Comparison of ENCODE assay signal across 20 cellular contexts in the genomic region with DNA sequence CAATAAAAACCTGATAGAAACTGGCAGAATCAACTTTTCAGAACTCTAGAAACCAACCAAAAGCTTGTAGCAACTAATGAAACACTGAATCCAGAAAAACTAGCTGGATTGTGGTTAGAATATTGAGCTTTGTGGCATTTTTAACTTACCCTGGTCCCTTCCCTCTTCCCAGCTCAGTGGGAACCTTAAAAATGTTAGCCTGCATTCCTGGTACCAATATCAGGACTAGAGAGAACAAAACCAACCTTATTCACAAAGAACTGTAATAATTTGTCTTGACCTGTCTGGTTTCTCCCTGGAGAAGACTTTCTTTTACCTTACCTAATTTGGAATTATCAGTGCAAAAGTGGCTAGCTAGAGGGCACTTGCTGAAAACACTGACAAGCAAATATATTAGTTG. TPM values are rescaled to one million over a fixed set of nuclear protein-coding genes. Genes with fewer than 3 reads are reported as not detected.
"Had no signal": no experiment of that assay in that cellular context is flagged by ENCODE, and none has a peak within 500 bp of the region (broad histone marks: within the 10 kb centered on the region; RNA-seq: fewer than 3 reads in every experiment).

No MANE protein-coding gene starts in this region.

- H3K36me3 Mint-ChIP-seq: activated naive CD8-positive, alpha-beta T cell treated with anti-CD3 and anti-CD28 coated beads for 36 hours; stimulated activated memory B cell treated with anti-CD40 and anti-IgM and Interleukin-4, amounts not matched to agents 10 μg/mL and 1 μg/mL and 100 μg/mL, for 72 hours had no signal

- H3K27me3 ChIP-seq: dorsolateral prefrontal cortex, hepatocyte, thyroid gland had no signal

- DNase-seq: activated CD4-positive, alpha-beta memory T cell treated with anti-CD3 and anti-CD28 coated beads, Interleukin-2, amount 10 ng/mL, durations not matched to agents 7 days and 5 days; activated CD4-positive, alpha-beta T cell treated with anti-CD3 and anti-CD28 coated beads for 4 hours; activated effector memory CD4-positive, alpha-beta T cell treated with anti-CD3 and anti-CD28 coated beads, Interleukin-2, amount 50 U/mL, for 16 hours; activated naive CD8-positive, alpha-beta T cell treated with anti-CD3 and anti-CD28 coated beads for 36 hours; activated T-cell treated with anti-CD3 and anti-CD28 coated beads, Interleukin-2, amount 50 U/mL, for 4 hours; dorsolateral prefrontal cortex; kidney; left ventricle myocardium superior; nucleus accumbens; posterior cingulate gyrus; retina; stimulated activated CD4-positive, alpha-beta T cell treated with anti-CD3 and anti-CD28 coated beads, Interleukin-2, amount 100 ng/mL, for 48 hours; T-helper 17 cell; thyroid gland had no signal

- H3K9me3 Mint-ChIP-seq: activated CD4-positive, alpha-beta memory T cell treated with anti-CD3 and anti-CD28 coated beads, Interleukin-2, amount 10 ng/mL, durations not matched to agents 7 days and 5 days; activated naive CD8-positive, alpha-beta T cell treated with anti-CD3 and anti-CD28 coated beads for 36 hours; activated T-cell treated with anti-CD3 and anti-CD28 coated beads, Interleukin-2, amount 50 U/mL, for 4 hours had no signal

- H3K27ac ChIP-seq: hepatocyte had no signal

- H3K27ac Mint-ChIP-seq: activated CD4-positive, alpha-beta memory T cell treated with anti-CD3 and anti-CD28 coated beads, Interleukin-2, amount 10 ng/mL, durations not matched to agents 7 days and 5 days; activated naive CD8-positive, alpha-beta T cell treated with anti-CD3 and anti-CD28 coated beads for 36 hours; nephron; stimulated activated memory B cell treated with anti-CD40 and anti-IgM and Interleukin-4, amounts not matched to agents 10 μg/mL and 1 μg/mL and 100 μg/mL, for 72 hours; T-helper 17 cell had no signal

- H3K4me3 Mint-ChIP-seq: activated CD4-positive, alpha-beta memory T cell treated with anti-CD3 and anti-CD28 coated beads, Interleukin-2, amount 10 ng/mL, durations not matched to agents 7 days and 5 days; activated naive CD8-positive, alpha-beta T cell treated with anti-CD3 and anti-CD28 coated beads for 36 hours; activated T-cell treated with anti-CD3 and anti-CD28 coated beads, Interleukin-2, amount 50 U/mL, for 4 hours; nephron; stimulated activated memory B cell treated with anti-CD40 and anti-IgM and Interleukin-4, amounts not matched to agents 10 μg/mL and 1 μg/mL and 100 μg/mL, for 72 hours; T-helper 17 cell had no signal

- H3K4me1 Mint-ChIP-seq: activated CD4-positive, alpha-beta memory T cell treated with anti-CD3 and anti-CD28 coated beads, Interleukin-2, amount 10 ng/mL, durations not matched to agents 7 days and 5 days; nephron; stimulated activated memory B cell treated with anti-CD40 and anti-IgM and Interleukin-4, amounts not matched to agents 10 μg/mL and 1 μg/mL and 100 μg/mL, for 72 hours; T-helper 17 cell had no signal

- ATAC-seq: activated T-cell treated with anti-CD3 and anti-CD28 coated beads, Interleukin-2, amount 50 U/mL, for 4 hours; stimulated activated memory B cell treated with anti-CD40 and anti-IgM and Interleukin-4, amounts not matched to agents 10 μg/mL and 1 μg/mL and 100 μg/mL, for 72 hours; T-helper 17 cell had no signal

- H3K4me3 ChIP-seq: dorsolateral prefrontal cortex, hepatocyte, thyroid gland had no signal

- H3K36me3 ChIP-seq: thyroid gland had no signal

- H3K9me3 ChIP-seq: thyroid gland had no signal

RNA-seq across cellular contexts. Expression of gene SH3D19, which starts 21.2 kb away (rescaled TPM):
- total RNA-seq: activated CD4-positive, alpha-beta memory T cell treated with anti-CD3 and anti-CD28 coated beads, Interleukin-2, amount 10 ng/mL, durations not matched to agents 7 days and 5 days; activated naive CD8-positive, alpha-beta T cell treated with anti-CD3 and anti-CD28 coated beads for 36 hours; T-helper 17 cell had no signal

RNA-seq across cellular contexts. Expression of gene PRSS48, which starts 27.3 kb away (rescaled TPM):
- total RNA-seq: activated CD4-positive, alpha-beta memory T cell treated with anti-CD3 and anti-CD28 coated beads, Interleukin-2, amount 10 ng/mL, durations not matched to agents 7 days and 5 days; activated naive CD8-positive, alpha-beta T cell treated with anti-CD3 and anti-CD28 coated beads for 36 hours; activated T-cell treated with anti-CD3 and anti-CD28 coated beads, Interleukin-2, amount 50 U/mL, for 4 hours; bronchial epithelial cell; hepatocyte; kidney; left ventricle myocardium superior; T-helper 17 cell; thyroid gland; urinary bladder had no signal
- polyA plus RNA-seq: esophagus, urinary bladder had no signal
